Comparison of ENCODE assay signal across 25 cellular contexts in genomic region chr3:135864060-135864459, GRCh38.
"Had no signal": no experiment of that assay in that cellular context is flagged by ENCODE, and none has a peak within 500 bp of the region (broad histone marks: within the 10 kb centered on the region; RNA-seq: fewer than 3 reads in every experiment).

No MANE protein-coding gene starts in this region.

- H3K36me3 ChIP-seq: neural progenitor cell, ovary, stomach, thoracic aorta, thyroid gland, tibial nerve, upper lobe of left lung, vagina had no signal

- H3K27me3 ChIP-seq: neural progenitor cell, ovary, stomach, thyroid gland, tibial nerve, upper lobe of left lung, vagina had no signal

- H3K4me1 ChIP-seq: neural progenitor cell, parathyroid adenoma, psoas muscle, stomach, tibial nerve, upper lobe of left lung, vagina had no signal

- H3K9ac ChIP-seq: neural progenitor cell, parathyroid adenoma had no signal

- ATAC-seq: naive thymus-derived CD4-positive, alpha-beta T cell; natural killer cell; psoas muscle; right cardiac atrium; sciatic nerve; stimulated activated effector memory CD8-positive, alpha-beta T cell treated with anti-CD3 and anti-CD28 coated beads, Interleukin-12 subunit alpha, Interleukin-12 subunit beta, amount 100 ng/mL, for 72 hours; stimulated activated naive B cell treated with anti-CD40 and anti-IgM and Interleukin-4, amounts not matched to agents 10 μg/mL and 1 μg/mL and 100 μg/mL, for 72 hours had no signal

- FAIRE-seq: small intestine, urothelium cell line had no signal

- H2AFZ ChIP-seq: neural progenitor cell, parathyroid adenoma had no signal

- H3K79me2 ChIP-seq: parathyroid adenoma had no signal

- H3K4me3 ChIP-seq: neural progenitor cell, ovary, psoas muscle, stomach, thoracic aorta, thyroid gland, tibial nerve, upper lobe of left lung, vagina had no signal

- H3K9me3 ChIP-seq: ovary, psoas muscle, thoracic aorta, thyroid gland, upper lobe of left lung, vagina had no signal

- DNase-seq: naive thymus-derived CD4-positive, alpha-beta T cell; natural killer cell; occipital lobe; ovary; posterior cingulate gyrus; psoas muscle; right cardiac atrium; small intestine; stimulated activated CD4-positive, alpha-beta T cell treated with anti-CD3 and anti-CD28 coated beads, Interleukin-15, amount 100 ng/mL, for 24 hours; stimulated activated CD4-positive, alpha-beta T cell treated with anti-CD3 and anti-CD28 coated beads, Interleukin-2, amount 100 ng/mL, for 24 hours; stimulated activated CD4-positive, alpha-beta T cell treated with anti-CD3 and anti-CD28 coated beads, Interleukin-2, amount 100 ng/mL, for 48 hours; stimulated activated CD4-positive, alpha-beta T cell treated with anti-CD3 and anti-CD28 coated beads, Interleukin-4, amount 100 ng/mL, for 24 hours; stimulated activated naive B cell treated with anti-CD40 and anti-IgM and Interleukin-4, amounts not matched to agents 10 μg/mL and 1 μg/mL and 100 μg/mL, for 72 hours; stimulated activated naive CD4-positive, alpha-beta T cell treated with Interleukin-2 at 50 U/mL for 16 hours; stomach; thyroid gland; upper lobe of left lung had no signal

- H3K27ac ChIP-seq: neural progenitor cell, ovary, parathyroid adenoma, psoas muscle, stomach, thoracic aorta, thyroid gland, tibial nerve, upper lobe of left lung, vagina had no signal

- H3K4me2 ChIP-seq: neural progenitor cell had no signal
